ENCODE assay signal across 8 cellular contexts in the genomic region with DNA sequence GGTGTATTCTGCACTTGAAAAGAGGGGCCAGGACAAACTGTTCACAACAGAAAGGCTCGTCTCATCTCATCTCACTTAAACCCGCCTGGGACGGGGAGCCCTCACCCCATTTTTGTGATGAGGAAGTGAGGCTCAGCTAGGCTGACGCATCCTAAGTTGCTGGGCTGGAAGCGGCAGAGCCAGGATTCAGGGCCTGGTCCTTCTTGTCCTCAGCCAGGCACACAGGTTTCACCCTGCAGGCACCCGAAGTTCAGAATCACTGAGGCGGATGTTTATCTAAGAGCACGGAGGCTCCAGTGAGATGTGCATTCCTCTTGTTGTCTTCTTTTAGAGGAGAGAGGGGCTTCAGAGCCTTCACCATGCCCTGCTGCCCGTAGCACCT.
"Had no signal": no experiment of that assay in that cellular context is flagged by ENCODE, and none has a peak within 500 bp of the region (broad histone marks: within the 10 kb centered on the region; RNA-seq: fewer than 3 reads in every experiment).

No MANE protein-coding gene starts in this region.

- ATAC-seq: left colon; stimulated activated naive B cell treated with anti-CD40 and anti-IgM and Interleukin-4, amounts not matched to agents 10 μg/mL and 1 μg/mL and 100 μg/mL, for 72 hours had no signal

- H3K4me3 Mint-ChIP-seq: activated naive CD4-positive, alpha-beta T cell treated with anti-CD3 and anti-CD28 coated beads, Interleukin-2, amount 10 ng/mL, durations not matched to agents 7 days and 5 days; stimulated activated naive B cell treated with anti-CD40 and anti-IgM and Interleukin-4, amounts not matched to agents 10 μg/mL and 1 μg/mL and 100 μg/mL, for 72 hours had no signal

- H3K36me3 Mint-ChIP-seq: activated naive CD4-positive, alpha-beta T cell treated with anti-CD3 and anti-CD28 coated beads, Interleukin-2, amount 10 ng/mL, durations not matched to agents 7 days and 5 days had no signal

- H3K4me1 ChIP-seq: transverse colon had no signal

- H3K27me3 Mint-ChIP-seq: activated naive CD4-positive, alpha-beta T cell treated with anti-CD3 and anti-CD28 coated beads, Interleukin-2, amount 10 ng/mL, durations not matched to agents 7 days and 5 days had no signal

- H3K27ac Mint-ChIP-seq: activated naive CD4-positive, alpha-beta T cell treated with anti-CD3 and anti-CD28 coated beads, Interleukin-2, amount 10 ng/mL, durations not matched to agents 7 days and 5 days; activated T-helper 2 cell treated with anti-CD3 and anti-CD28 coated beads, Interferon-gamma antibody, Interleukin-2, Interleukin-4, amounts not matched to agents 10 μg/mL and 5 μg/mL and 100 μg/mL, durations not matched to agents 14 hours and 24 hours and 36 hours had no signal

- H3K36me3 ChIP-seq: right atrium auricular region, transverse colon had no signal

- H3K27ac ChIP-seq: right atrium auricular region, transverse colon had no signal

- DNase-seq: activated naive CD4-positive, alpha-beta T cell treated with anti-CD3 and anti-CD28 coated beads, Interleukin-2, amount 10 ng/mL, durations not matched to agents 7 days and 5 days; central memory CD4-positive, alpha-beta T cell; left colon; stimulated activated CD4-positive, alpha-beta T cell treated with anti-CD3 and anti-CD28 coated beads, Interleukin-1b, Interleukin-23, amount 100 ng/mL, for 48 hours; stimulated activated naive B cell treated with anti-CD40 and anti-IgM and Interleukin-4, amounts not matched to agents 10 μg/mL and 1 μg/mL and 100 μg/mL, for 72 hours; transverse colon had no signal

- H3K9me3 Mint-ChIP-seq: activated naive CD4-positive, alpha-beta T cell treated with anti-CD3 and anti-CD28 coated beads, Interleukin-2, amount 10 ng/mL, durations not matched to agents 7 days and 5 days; activated T-helper 2 cell treated with anti-CD3 and anti-CD28 coated beads, Interferon-gamma antibody, Interleukin-2, Interleukin-4, amounts not matched to agents 10 μg/mL and 5 μg/mL and 100 μg/mL, durations not matched to agents 14 hours and 24 hours and 36 hours; stimulated activated naive B cell treated with anti-CD40 and anti-IgM and Interleukin-4, amounts not matched to agents 10 μg/mL and 1 μg/mL and 100 μg/mL, for 72 hours had no signal

- H3K4me1 Mint-ChIP-seq: activated naive CD4-positive, alpha-beta T cell treated with anti-CD3 and anti-CD28 coated beads, Interleukin-2, amount 10 ng/mL, durations not matched to agents 7 days and 5 days had no signal

- H3K27me3 ChIP-seq: right atrium auricular region, transverse colon had no signal

- H3K9me3 ChIP-seq: right atrium auricular region, transverse colon had no signal

- H3K4me3 ChIP-seq: right atrium auricular region, transverse colon had no signal
